In genomic region chr15:85289677-85290365, GRCh38 we compare ENCODE assay signal across 8 cellular contexts.
DNase-seq lines count a peak whose midpoint lies in the region; ATAC-seq and TF ChIP-seq lines count a peak whose summit lies in the region.

No MANE protein-coding gene starts in this region.

- H3K18ac ChIP-seq in mesenchymal stem cell (ENCODE audit: low read depth in 1 of 2, low read length in 2 of 2), result no peak overlapping the region

- POLR2A ChIA-PET in HEK293 (lab: Yijun Ruan, JAX), result no interaction called here

- peak; percentile 40; the same call in 1 of the 2 replicates for TF ChIP-seq CTCF in HEK293 (tag by site-specific recombination; IDR thresholded peaks at IDR 0.05)
- TF ChIP-seq CTCF in OCI-LY3 (IDR thresholded peaks at IDR 0.05; ENCODE audit: low read depth, low read length), result peak; percentile 88
- peak in 55 of 56 donors; percentile 26 to 80 (median 59) for TF ChIP-seq CTCF in dorsolateral prefrontal cortex (IDR thresholded peaks at IDR 0.05 in 54 of 56, conservative IDR thresholded peaks at IDR 0.05 in 2 of 56; ENCODE audit: low read depth in 1 of 56, partially characterized antibody in 56 of 56)

- H4K91ac ChIP-seq in mesenchymal stem cell (ENCODE audit: low read length), result no peak overlapping the region

- H3K4ac ChIP-seq in mesenchymal stem cell (ENCODE audit: low read depth in 1 of 2, low read length in 2 of 2), result no peak overlapping the region

- H3K27ac ChIP-seq in HEK293 (ENCODE audit: extremely low read depth, low read depth, low read length) (no peak overlapping the region), OCI-LY3 (ENCODE audit: low read length) (no peak overlapping the region), dorsolateral prefrontal cortex (no peak overlapping the region), mesenchymal stem cell (ENCODE audit: low read length, poor library complexity, severe bottlenecking) (no peak overlapping the region)

- intact Hi-C loops in dorsolateral prefrontal cortex (cut with DNase I), result loop anchor here in 1 of 2 donors (5.0 to 10.0 kb wide), 2 partner anchors 125 to 217 kb away; no protein-coding TSS in a partner anchor

- H2BK15ac ChIP-seq in mesenchymal stem cell (ENCODE audit: low read depth, poor library complexity, severe bottlenecking), result no peak overlapping the region

- no peak overlapping the region for H3K23ac ChIP-seq in mesenchymal stem cell (ENCODE audit: low read length in 2 of 2)

- H3K79me2 ChIP-seq in OCI-LY3 (ENCODE audit: low read length), result no peaks in the 10 kb centered on the region

- H3K9ac ChIP-seq in OCI-LY3 (ENCODE audit: low read length) (no peak overlapping the region), mesenchymal stem cell (ENCODE audit: low read length) (peak overlapping the region; percentile 3)

- H4K20me1 ChIP-seq in OCI-LY3 (ENCODE audit: insufficient read depth, low read length), result no peaks in the 10 kb centered on the region

- H3K4me3 ChIP-seq in HEK293 (ENCODE audit: low read depth, low read length) (no peak overlapping the region), OCI-LY3 (ENCODE audit: low read length) (no peak overlapping the region), dorsolateral prefrontal cortex (no peak overlapping the region), mesenchymal stem cell (ENCODE audit: insufficient read depth in 1 of 2, low read depth in 1 of 2, low read length in 2 of 2) (no peak overlapping the region)

- H4K8ac ChIP-seq in mesenchymal stem cell (ENCODE audit: low read length), result no peak overlapping the region

- H2AK5ac ChIP-seq in mesenchymal stem cell (ENCODE audit: low read length, severe bottlenecking), result no peak overlapping the region

- no peaks in the 10 kb centered on the region for H3K4me1 ChIP-seq in HEK293 (ENCODE audit: control insufficient read depth, insufficient read depth, low read length)
- no peaks in the 10 kb centered on the region for H3K4me1 ChIP-seq in OCI-LY3 (ENCODE audit: low read length)
- H3K4me1 ChIP-seq in mesenchymal stem cell (ENCODE audit: control insufficient read depth, insufficient read depth, low read depth, low read length), result no peaks in the 10 kb centered on the region

- H2BK12ac ChIP-seq in mesenchymal stem cell (ENCODE audit: low read length in 2 of 2), result no peak overlapping the region

- no peak overlapping the region for H3K14ac ChIP-seq in mesenchymal stem cell (ENCODE audit: low read length in 2 of 2)

- H3K79me1 ChIP-seq in mesenchymal stem cell (replicated peaks; ENCODE audit: low read length, poor library complexity, severe bottlenecking), result no peaks in the 10 kb centered on the region

- no peaks in the 10 kb centered on the region for H3K9me3 ChIP-seq in HEK293 (ENCODE audit: control insufficient read depth, insufficient read depth, low read depth, low read length)
- no peaks in the 10 kb centered on the region for H3K9me3 ChIP-seq in OCI-LY3 (ENCODE audit: insufficient read depth, low read length)
- H3K9me3 ChIP-seq in mesenchymal stem cell (ENCODE audit: control insufficient read depth, low read length), result no peaks in the 10 kb centered on the region

- H2BK120ac ChIP-seq in mesenchymal stem cell (ENCODE audit: low read depth, low read length), result no peak overlapping the region

- H2BK5ac ChIP-seq in mesenchymal stem cell (ENCODE audit: low read depth, low read length, poor library complexity, severe bottlenecking), result no peak overlapping the region

- DNase-seq in D341Med (ENCODE audit: low spot score) (peak; percentile 82), dorsolateral prefrontal cortex (peak in 5 of 10 donors; percentile 16 to 71 (median 49)), mesenchymal stem cell (peak; percentile 44)

- H2AFZ ChIP-seq in OCI-LY3 (ENCODE audit: low read depth, low read length), result no peak overlapping the region
- no peak overlapping the region for H2AFZ ChIP-seq in mesenchymal stem cell (ENCODE audit: low read depth, low read length)

- CTCF ChIA-PET in HEK293 (lab: Yijun Ruan, JAX), result interaction anchor here (0.6 to 3.2 kb wide), 29 partner anchors 9 to 700 kb away, joined by 3 to 21 read pairs (median 3); partner anchors contain the start of gene AKAP13

- 62% methylated on average over 6 of the region's 6 CpGs for WGBS in mesenchymal stem cell

- H3K4me2 ChIP-seq in OCI-LY3 (ENCODE audit: low read length), result no peak overlapping the region
- no peak overlapping the region for H3K4me2 ChIP-seq in mesenchymal stem cell (ENCODE audit: low read length, poor library complexity, severe bottlenecking)

- H3K27me3 ChIP-seq in OCI-LY3 (ENCODE audit: low read depth, low read length) (peaks cover 35% of the 10 kb centered on the region), dorsolateral prefrontal cortex (peaks cover 0 to 6% (median 0%) of the 10 kb centered on the region in 45 donors), mesenchymal stem cell (ENCODE audit: control insufficient read depth in 1 of 2, insufficient read depth in 1 of 2, low read length in 2 of 2) (no peaks in the 10 kb centered on the region)

- no peaks in the 10 kb centered on the region for H3K36me3 ChIP-seq in HEK293 (ENCODE audit: control insufficient read depth in 2 of 2, insufficient read depth in 1 of 2, low read length in 2 of 2)
- no peaks in the 10 kb centered on the region for H3K36me3 ChIP-seq in OCI-LY3 (replicated peaks; ENCODE audit: low read depth, low read length)
- no peaks in the 10 kb centered on the region for H3K36me3 ChIP-seq in mesenchymal stem cell (ENCODE audit: control insufficient read depth in 1 of 2, insufficient read depth in 2 of 2, low read depth in 1 of 2, low read length in 2 of 2)

- no peak for ATAC-seq in GM21381 (IDR thresholded peaks at IDR 0.05; ENCODE audit: unreplicated experiment)
- no peak for ATAC-seq in HG02759 (IDR thresholded peaks at IDR 0.05; ENCODE audit: unreplicated experiment)
- ATAC-seq in GM19023 (IDR thresholded peaks at IDR 0.05; ENCODE audit: unreplicated experiment), result no peak

TF ChIP-seq in HEK293, 187 proteins besides CTCF, POLR2A, EP300 and RAD21:
- TF ChIP-seq, protein P1, sequence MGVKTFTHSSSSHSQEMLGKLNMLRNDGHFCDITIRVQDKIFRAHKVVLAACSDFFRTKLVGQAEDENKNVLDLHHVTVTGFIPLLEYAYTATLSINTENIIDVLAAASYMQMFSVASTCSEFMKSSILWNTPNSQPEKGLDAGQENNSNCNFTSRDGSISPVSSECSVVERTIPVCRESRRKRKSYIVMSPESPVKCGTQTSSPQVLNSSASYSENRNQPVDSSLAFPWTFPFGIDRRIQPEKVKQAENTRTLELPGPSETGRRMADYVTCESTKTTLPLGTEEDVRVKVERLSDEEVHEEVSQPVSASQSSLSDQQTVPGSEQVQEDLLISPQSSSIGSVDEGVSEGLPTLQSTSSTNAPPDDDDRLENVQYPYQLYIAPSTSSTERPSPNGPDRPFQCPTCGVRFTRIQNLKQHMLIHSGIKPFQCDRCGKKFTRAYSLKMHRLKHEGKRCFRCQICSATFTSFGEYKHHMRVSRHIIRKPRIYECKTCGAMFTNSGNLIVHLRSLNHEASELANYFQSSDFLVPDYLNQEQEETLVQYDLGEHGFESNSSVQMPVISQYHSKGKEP (tag by site-specific recombination; IDR thresholded peaks at IDR 0.05), result no peak
- TF ChIP-seq ZSCAN16 (tag by site-specific recombination; IDR thresholded peaks at IDR 0.05) (no peak), ZNF654 (tag by site-specific recombination; IDR thresholded peaks at IDR 0.05; ENCODE audit: low read depth) (peak; percentile 48), ZFHX2 (tag by site-specific recombination; conservative IDR thresholded peaks at IDR 0.05) (no peak), ZNF2 (tag by site-specific recombination; IDR thresholded peaks at IDR 0.05) (peak; percentile 82)
TF ChIP-seq in HEK293: peak in this region for 2.
